Comparison of ENCODE assay signal across 22 cellular contexts in the genomic region with DNA sequence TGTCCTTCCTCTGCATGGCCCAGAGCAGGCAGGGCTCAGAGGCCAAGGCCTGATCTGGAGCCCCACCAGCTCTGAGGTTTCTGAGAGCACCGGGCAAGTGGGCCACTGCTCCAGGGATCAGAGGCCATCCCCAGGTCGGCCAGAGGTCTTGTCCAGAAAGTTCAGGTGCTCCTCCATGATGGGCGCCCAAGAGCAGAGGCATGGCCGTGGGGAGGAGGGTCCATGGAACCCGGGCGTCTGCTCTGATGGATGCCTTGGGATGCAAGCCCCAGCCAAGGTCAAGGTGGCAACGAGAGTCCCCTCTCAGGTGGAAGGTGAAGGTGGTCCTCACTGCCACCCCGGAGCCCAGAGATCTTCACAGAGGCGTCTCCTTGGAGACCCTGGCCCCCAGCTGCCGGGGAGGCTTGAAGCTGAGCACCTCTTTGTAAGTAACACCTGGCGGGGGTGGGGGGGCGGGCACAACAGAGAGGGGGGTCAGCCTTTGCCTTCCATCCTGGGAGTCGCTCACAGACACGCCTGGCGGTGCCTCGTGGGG.
"Had no signal": no experiment of that assay in that cellular context is flagged by ENCODE, and none has a peak within 500 bp of the region (broad histone marks: within the 10 kb centered on the region; RNA-seq: fewer than 3 reads in every experiment).

No MANE protein-coding gene starts in this region.

- H3K36me3 Mint-ChIP-seq: memory B cell, natural killer cell had no signal

- DNase-seq: dorsolateral prefrontal cortex; effector CD4-positive, alpha-beta T cell; head of caudate nucleus; natural killer cell; occipital lobe; stimulated activated CD4-positive, alpha-beta T cell treated with anti-CD3 and anti-CD28 coated beads, Interleukin-12 subunit alpha, Interleukin-12 subunit beta, amount 100 ng/mL, for 4 hours; stimulated activated CD4-positive, alpha-beta T cell treated with anti-CD3 and anti-CD28 coated beads, Interleukin-1b, Interleukin-23, amount 100 ng/mL, for 48 hours; stimulated activated CD4-positive, alpha-beta T cell treated with anti-CD3 and anti-CD28 coated beads, Interleukin-4, amount 100 ng/mL, for 1 hour; stimulated activated CD8-positive, alpha-beta memory T cell treated with anti-CD3 and anti-CD28 coated beads, Interleukin-4, amount 100 ng/mL, for 48 hours; stimulated activated naive CD8-positive, alpha-beta T cell treated with anti-CD3 and anti-CD28 coated beads, Interleukin-15, amount 100 ng/mL, for 72 hours; trophoblast cell had no signal

- H3K36me3 ChIP-seq: suprapubic skin, vagina had no signal

- H3K9me3 ChIP-seq: suprapubic skin, vagina had no signal

- ATAC-seq: left lobe of liver had no signal

- H3K27ac Mint-ChIP-seq: memory B cell; progenitor cell of endocrine pancreas; stimulated activated naive CD8-positive, alpha-beta T cell treated with anti-CD3 and anti-CD28 coated beads, Interleukin-15, amount 100 ng/mL, for 72 hours had no signal

- H3K9me3 Mint-ChIP-seq: memory B cell; natural killer cell; stimulated activated naive CD8-positive, alpha-beta T cell treated with anti-CD3 and anti-CD28 coated beads, Interleukin-15, amount 100 ng/mL, for 72 hours had no signal

- H3K4me3 ChIP-seq: dorsolateral prefrontal cortex, lung, smooth muscle cell, suprapubic skin, vagina had no signal

- H3K4me3 Mint-ChIP-seq: memory B cell; stimulated activated naive CD8-positive, alpha-beta T cell treated with anti-CD3 and anti-CD28 coated beads, Interleukin-15, amount 100 ng/mL, for 72 hours had no signal

- H3K27ac ChIP-seq: parathyroid adenoma, suprapubic skin, vagina had no signal

- H3K4me2 ChIP-seq: smooth muscle cell had no signal

- H3K27me3 Mint-ChIP-seq: memory B cell; progenitor cell of endocrine pancreas; stimulated activated naive CD8-positive, alpha-beta T cell treated with anti-CD3 and anti-CD28 coated beads, Interleukin-15, amount 100 ng/mL, for 72 hours had no signal

- H3K9ac ChIP-seq: parathyroid adenoma had no signal

- H2AFZ ChIP-seq: parathyroid adenoma had no signal

- H3K79me2 ChIP-seq: parathyroid adenoma had no signal

- FAIRE-seq: colon, frontal cortex, keratinocyte had no signal

- H3K27me3 ChIP-seq: dorsolateral prefrontal cortex, vagina had no signal
